2 cellular contexts compared by ENCODE assay signal in the genomic region with DNA sequence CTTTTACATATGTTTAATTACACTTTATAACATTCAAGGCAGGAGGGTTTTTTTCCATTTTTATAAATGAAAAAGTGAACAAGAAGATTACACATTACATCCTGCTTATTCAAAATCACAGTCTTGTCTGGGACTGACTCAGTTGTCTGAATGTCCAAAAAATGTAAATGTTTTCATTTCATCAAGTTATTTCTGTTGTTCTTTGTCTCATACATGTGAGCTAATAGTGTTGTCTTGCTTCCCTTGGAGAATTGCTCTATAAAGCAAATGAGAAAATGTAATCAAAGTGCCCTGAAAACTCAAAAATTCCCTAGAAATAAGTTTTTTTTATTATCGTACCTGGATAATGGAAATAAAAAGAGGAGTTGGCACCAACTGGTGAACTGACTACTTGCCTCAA.
A peak's percentile ranks its signal among the peaks of the same experiment; 100 is the strongest.
TF ChIP-seq lines count a peak whose summit lies in the region.

No MANE protein-coding gene starts in this region.

TF ChIP-seq in IMR-90, 13 proteins besides CTCF, POLR2A, EP300 and RAD21:
- TF ChIP-seq RFX5 (IDR thresholded peaks at IDR 0.05; ENCODE audit: low read depth, low read length) (no peak), USF2 (IDR thresholded peaks at IDR 0.05; ENCODE audit: low read depth, low read length) (no peak), FOS (IDR thresholded peaks at IDR 0.05; ENCODE audit: low read depth, low read length) (no peak), BHLHE40 (IDR thresholded peaks at IDR 0.05; ENCODE audit: low read depth, low read length) (no peak), MXI1 (IDR thresholded peaks at IDR 0.05; ENCODE audit: borderline replicate concordance, low read depth, low read length) (no peak), SMC3 (IDR thresholded peaks at IDR 0.05; ENCODE audit: low read depth, low read length) (no peak), CHD1 (IDR thresholded peaks at IDR 0.05; ENCODE audit: low read depth, low read length) (no peak), CEBPB (IDR thresholded peaks at IDR 0.05; ENCODE audit: low read depth, low read length) (no peak), MAZ (IDR thresholded peaks at IDR 0.05; ENCODE audit: borderline replicate concordance, low read depth, low read length) (no peak), RCOR1 (IDR thresholded peaks at IDR 0.05; ENCODE audit: insufficient replicate concordance, low read length) (no peak), ELK1 (IDR thresholded peaks at IDR 0.05; ENCODE audit: borderline replicate concordance, low read depth, low read length) (no peak), MAFK (IDR thresholded peaks at IDR 0.05; ENCODE audit: low read depth, low read length) (no peak)

TF ChIP-seq in K562, 482 proteins besides CTCF, POLR2A, EP300 and RAD21:
- TF ChIP-seq ZNF507 (tag; conservative IDR thresholded peaks at IDR 0.05) (peak; percentile 64; the same call in 1 of the 2 replicates), ZZZ3 (IDR thresholded peaks at IDR 0.05) (no peak)
TF ChIP-seq in K562: peak in this region for 1.
